19 cellular contexts compared by ENCODE assay signal in genomic region chr18:1104265-1104792, GRCh38.
DNase-seq lines count a peak whose midpoint lies in the region; ATAC-seq and TF ChIP-seq lines count a peak whose summit lies in the region.
"Had no signal": no experiment of that assay in that cellular context is flagged by ENCODE, and none has a peak within 500 bp of the region (broad histone marks: within the 10 kb centered on the region; RNA-seq: fewer than 3 reads in every experiment).

No MANE protein-coding gene starts in this region.

- ATAC-seq in HG02981 (IDR thresholded peaks at IDR 0.05; ENCODE audit: unreplicated experiment), result no peak
- ATAC-seq in SK-N-SH treated with all-trans-retinoic acid at 6 μM for 48 hours, result no peak
- ATAC-seq: activated T-helper 17 cell treated with anti-CD3 and anti-CD28 coated beads, Interleukin-2, amount 50 U/mL, for 72 hours; naive thymus-derived CD8-positive, alpha-beta T cell; stimulated activated memory B cell treated with anti-CD40 and anti-IgM and Interleukin-4, amounts not matched to agents 10 μg/mL and 1 μg/mL and 100 μg/mL, for 72 hours; T-helper 17 cell had no signal

- in situ Hi-C loops in brain microvascular endothelial cell (cut with HindIII; ENCODE audit: low pct_ligation_motif_present, low sequenced_read_pairs), result no loop called here

- DNase-seq in GM04504 (ENCODE audit: low read depth) (peak; percentile 22), NCI-H69 (lab: John Stamatoyannopoulos, UW) (peak; percentile 56), brain microvascular endothelial cell (peak; percentile 9), non-pigmented ciliary epithelial cell (ENCODE audit: low read depth) (peak; percentile 44), NCI-H526 treated with DMSO at 0.1 percent for 48 hours (lab: John Stamatoyannopoulos, UW) (no peak), WERI-Rb-1 (no peak)
- DNase-seq: activated CD4-positive, CD25-positive, alpha-beta regulatory T cell treated with anti-CD3 and anti-CD28 coated beads, Interleukin-2, amount 50 U/mL, for 72 hours; amniotic stem cell; HCEC 1CT; mammary epithelial cell; naive thymus-derived CD8-positive, alpha-beta T cell; SIG-M5; T-helper 17 cell; tibial artery had no signal

- H3K9me3 ChIP-seq in WERI-Rb-1 (ENCODE audit: severe bottlenecking), result no peaks in the 10 kb centered on the region
- H3K9me3 ChIP-seq: prostate gland, tibial artery had no signal

- H3K27ac ChIP-seq in brain microvascular endothelial cell, result no peak overlapping the region
- H3K27ac ChIP-seq in WERI-Rb-1, result no peak overlapping the region
- H3K27ac ChIP-seq: prostate gland, tibial artery had no signal

- H3K27me3 ChIP-seq in brain microvascular endothelial cell (replicated peaks) (no peaks in the 10 kb centered on the region), WERI-Rb-1 (ENCODE audit: insufficient read depth, low read depth, severe bottlenecking) (no peaks in the 10 kb centered on the region)
- H3K27me3 ChIP-seq: tibial artery had no signal

- TF ChIP-seq CTCF in brain microvascular endothelial cell (IDR thresholded peaks at IDR 0.05; ENCODE audit: low read depth, low read length, missing control alignments) (no peak), WERI-Rb-1 (IDR thresholded peaks at IDR 0.05; ENCODE audit: low read depth, low read length) (no peak)

- H3K36me3 ChIP-seq in brain microvascular endothelial cell (replicated peaks) (no peaks in the 10 kb centered on the region), WERI-Rb-1 (no peaks in the 10 kb centered on the region)
- H3K36me3 ChIP-seq: prostate gland, tibial artery had no signal

- no peak overlapping the region for H3K4me3 ChIP-seq in brain microvascular endothelial cell (ENCODE audit: low read depth, low read length)
- no peak overlapping the region for H3K4me3 ChIP-seq in WERI-Rb-1 (ENCODE audit: low read depth, low read length)
- H3K4me3 ChIP-seq: prostate gland, tibial artery had no signal

TF ChIP-seq in SK-N-SH treated with all-trans-retinoic acid at 6 μM for 48 hours, 23 proteins besides CTCF, POLR2A, EP300 and RAD21:
- TF ChIP-seq RARB (CRISPR knock-in tag; IDR thresholded peaks at IDR 0.05), result no peak
- TF ChIP-seq SNAI2 (CRISPR knock-in tag; IDR thresholded peaks at IDR 0.05), result no peak
- TF ChIP-seq, protein P1, sequence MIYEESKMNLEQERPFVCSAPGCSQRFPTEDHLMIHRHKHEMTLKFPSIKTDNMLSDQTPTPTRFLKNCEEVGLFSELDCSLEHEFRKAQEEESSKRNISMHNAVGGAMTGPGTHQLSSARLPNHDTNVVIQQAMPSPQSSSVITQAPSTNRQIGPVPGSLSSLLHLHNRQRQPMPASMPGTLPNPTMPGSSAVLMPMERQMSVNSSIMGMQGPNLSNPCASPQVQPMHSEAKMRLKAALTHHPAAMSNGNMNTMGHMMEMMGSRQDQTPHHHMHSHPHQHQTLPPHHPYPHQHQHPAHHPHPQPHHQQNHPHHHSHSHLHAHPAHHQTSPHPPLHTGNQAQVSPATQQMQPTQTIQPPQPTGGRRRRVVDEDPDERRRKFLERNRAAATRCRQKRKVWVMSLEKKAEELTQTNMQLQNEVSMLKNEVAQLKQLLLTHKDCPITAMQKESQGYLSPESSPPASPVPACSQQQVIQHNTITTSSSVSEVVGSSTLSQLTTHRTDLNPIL (CRISPR knock-in tag; IDR thresholded peaks at IDR 0.05; ENCODE audit: low read depth), result no peak
- no peak for TF ChIP-seq GLIS3 (CRISPR knock-in tag; IDR thresholded peaks at IDR 0.05)
- TF ChIP-seq ISL1 (CRISPR knock-in tag; IDR thresholded peaks at IDR 0.05), result no peak

Comparison
In these comparisons a context has a peak if more than half of its experiments do, and no peak if none do; other contexts are left out.
1. DNase-seq: peak in GM04504 (single experiment), NCI-H69 (single experiment), brain microvascular endothelial cell (single experiment) and non-pigmented ciliary epithelial cell (single experiment); none in NCI-H526 treated with DMSO at 0.1 percent for 48 hours (single experiment) and WERI-Rb-1 (single experiment).